In genomic region chr1:156065871-156066270, GRCh38 we compare ENCODE assay signal across 26 cellular contexts. TPM values are rescaled to one million over a fixed set of nuclear protein-coding genes. Genes with fewer than 3 reads are reported as not detected.
"Had no signal": no experiment of that assay in that cellular context is flagged by ENCODE, and none has a peak within 500 bp of the region (broad histone marks: within the 10 kb centered on the region; RNA-seq: fewer than 3 reads in every experiment).

No MANE protein-coding gene starts in this region.

- ATAC-seq: gastrocnemius medialis had no signal

- FAIRE-seq: keratinocyte, urothelium cell line had no signal

- H3K27ac Mint-ChIP-seq: activated CD4-positive, alpha-beta T cell treated with anti-CD3 and anti-CD28 coated beads for 36 hours; activated T-cell treated with anti-CD3 and anti-CD28 coated beads, Interleukin-2, amount 50 U/mL, for 72 hours had no signal

- H3K9me3 Mint-ChIP-seq: activated naive CD4-positive, alpha-beta T cell treated with anti-CD3 and anti-CD28 coated beads, Interleukin-2, amount 50 U/mL, for 72 hours; activated T-cell treated with anti-CD3 and anti-CD28 coated beads, Interleukin-2, amount 50 U/mL, for 72 hours; effector memory CD8-positive, alpha-beta T cell; mesothelial cell of epicardium; naive B cell; T-cell had no signal

- H3K36me3 Mint-ChIP-seq: activated CD8-positive, alpha-beta memory T cell treated with anti-CD3 and anti-CD28 coated beads, Interleukin-2, amount 10 ng/mL, durations not matched to agents 7 days and 5 days; activated naive CD4-positive, alpha-beta T cell treated with anti-CD3 and anti-CD28 coated beads, Interleukin-2, amount 50 U/mL, for 72 hours; naive B cell; T-cell had no signal

- DNase-seq: activated CD4-positive, CD25-positive, alpha-beta regulatory T cell; aorta; cortex of kidney; gastrocnemius medialis; left cardiac atrium; naive B cell; spleen had no signal

- H3K4me3 ChIP-seq: gastrocnemius medialis, spleen, tibial nerve had no signal

- H3K36me3 ChIP-seq: brain microvascular endothelial cell, gastrocnemius medialis, spleen, tibial nerve had no signal

- H3K27me3 ChIP-seq: brain microvascular endothelial cell, gastrocnemius medialis, tibial nerve had no signal

- H3K27ac ChIP-seq: brain microvascular endothelial cell, gastrocnemius medialis, spleen, tibial nerve had no signal

- H3K9me3 ChIP-seq: gastrocnemius medialis, spleen, tibial nerve had no signal

- H3K27me3 Mint-ChIP-seq: activated CD4-positive, alpha-beta T cell treated with anti-CD3 and anti-CD28 coated beads for 36 hours; activated CD8-positive, alpha-beta memory T cell treated with anti-CD3 and anti-CD28 coated beads, Interleukin-2, amount 10 ng/mL, durations not matched to agents 7 days and 5 days; effector memory CD8-positive, alpha-beta T cell; T-cell had no signal

- H3K4me3 Mint-ChIP-seq: activated CD4-positive, alpha-beta T cell treated with anti-CD3 and anti-CD28 coated beads for 36 hours; activated CD8-positive, alpha-beta memory T cell treated with anti-CD3 and anti-CD28 coated beads, Interleukin-2, amount 10 ng/mL, durations not matched to agents 7 days and 5 days; activated CD8-positive, alpha-beta T cell treated with anti-CD3 and anti-CD28 coated beads, Interleukin-2, amount 10 ng/mL, durations not matched to agents 7 days and 5 days; activated T-cell treated with anti-CD3 and anti-CD28 coated beads, Interleukin-2, amount 50 U/mL, for 72 hours; effector memory CD8-positive, alpha-beta T cell; mesothelial cell of epicardium; naive B cell; T-cell had no signal

RNA-seq across cellular contexts. Expression of gene RAB25, which starts 4.9 kb away (rescaled TPM):
- total RNA-seq: activated CD8-positive, alpha-beta memory T cell treated with anti-CD3 and anti-CD28 coated beads, Interleukin-2, amount 10 ng/mL, durations not matched to agents 7 days and 5 days; aorta; cardiac septum; chondrocyte; left cardiac atrium; left ventricle myocardium superior; lung microvascular endothelial cell; right cardiac atrium; T-helper 2 cell treated with Interferon-gamma antibody and Interleukin-4, amounts not matched to agents 100 ng/mL and 5 ng/mL, for 36 hours; temporal lobe; tibial nerve had no signal

RNA-seq across cellular contexts. Expression of gene MEX3A, which starts 16.4 kb away (rescaled TPM):
- total RNA-seq: gastrocnemius medialis had no signal
